ENCODE assay signal across 33 cellular contexts in the genomic region with DNA sequence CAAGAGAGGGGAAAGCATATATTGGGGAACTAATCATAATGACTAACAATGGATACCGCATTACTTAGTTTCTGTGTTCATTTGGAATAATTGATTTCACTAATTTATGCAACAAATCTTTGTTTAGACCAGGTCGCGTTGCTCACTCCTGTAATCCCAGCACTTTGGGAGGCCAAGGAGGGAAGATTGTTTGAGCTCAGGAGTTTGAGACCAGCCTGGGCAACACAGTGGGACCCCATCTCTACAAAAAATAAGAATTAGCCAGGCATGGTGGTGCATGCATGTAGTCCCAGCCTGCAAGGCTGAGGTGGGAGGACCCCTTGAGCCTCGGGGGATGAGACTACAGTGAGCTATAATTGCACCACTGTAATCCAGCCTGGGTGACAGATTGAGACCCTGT.
DNase-seq lines count a peak whose midpoint lies in the region; ATAC-seq and TF ChIP-seq lines count a peak whose summit lies in the region.
"Had no signal": no experiment of that assay in that cellular context is flagged by ENCODE, and none has a peak within 500 bp of the region (broad histone marks: within the 10 kb centered on the region; RNA-seq: fewer than 3 reads in every experiment).

No MANE protein-coding gene starts in this region.

- H2AFZ ChIP-seq in GM23338 = 0 out of 2 replicates have a peak overlapping the region, but pooled peaks have one; percentile 6

- no peak overlapping the region for H3K4me3 ChIP-seq in GM23338
- no peak overlapping the region for H3K4me3 ChIP-seq in sigmoid colon
- H3K4me3 ChIP-seq: A549; BLaER1; BLaER1 treated with 17β-estradiol and CSF1 and Interleukin-3, amounts not matched to agents 10 nM and 100 nM had no signal

- TF ChIP-seq EP300 in sigmoid colon (IDR thresholded peaks at IDR 0.05) = no peak

- intact Hi-C loops in sigmoid colon (cut with DNase I) = no loop called here

- CTCF ChIA-PET in WTC11 (lab: Charles Lee) = no interaction called here

- TF ChIP-seq CTCF in GM23338 (conservative IDR thresholded peaks at IDR 0.05; ENCODE audit: low read depth in 2 of 2) = no peak
- no peak for TF ChIP-seq CTCF in WTC11 (IDR thresholded peaks at IDR 0.05)
- TF ChIP-seq CTCF in sigmoid colon (IDR thresholded peaks at IDR 0.05) = no peak

- H3K36me3 Mint-ChIP-seq in GM23338 (ENCODE audit: low read depth) = peaks cover 7% of the 10 kb centered on the region; the same call in 1 of the 3 replicates
- H3K36me3 Mint-ChIP-seq in WTC11 = no peaks in the 10 kb centered on the region
- H3K36me3 Mint-ChIP-seq: CD14-positive monocyte; CD4-positive, alpha-beta memory T cell; CD4-positive, CD25-positive, alpha-beta regulatory T cell; CD8-positive, alpha-beta T cell had no signal

- H3K4me1 ChIP-seq in GM23338 (ENCODE audit: insufficient read depth) (no peaks in the 10 kb centered on the region), sigmoid colon (no peaks in the 10 kb centered on the region)
- H3K4me1 ChIP-seq: BLaER1, Caco-2 had no signal

- H3K27me3 ChIP-seq in GM23338 (ENCODE audit: insufficient read depth) (no peaks in the 10 kb centered on the region), sigmoid colon (no peaks in the 10 kb centered on the region)
- H3K27me3 ChIP-seq: BE2C; BLaER1; BLaER1 treated with 17β-estradiol and CSF1 and Interleukin-3, amounts not matched to agents 10 nM and 100 nM had no signal

- no peaks in the 10 kb centered on the region for H3F3A ChIP-seq in GM23338 (replicated peaks; ENCODE audit: low read depth)

- WGBS in sigmoid colon, 2 donors = 85 to 90% methylated on average over 4 of the region's 4 CpGs

- no peaks in the 10 kb centered on the region for H3K9me3 ChIP-seq in sigmoid colon
- H3K9me3 ChIP-seq: A549, BE2C, BLaER1, Caco-2 had no signal

- no peaks in the 10 kb centered on the region for H3K27me3 Mint-ChIP-seq in GM23338 (ENCODE audit: insufficient read depth, low read depth, poor library complexity)
- no peaks in the 10 kb centered on the region for H3K27me3 Mint-ChIP-seq in WTC11 (ENCODE audit: low read depth)
- H3K27me3 Mint-ChIP-seq: B cell; CD4-positive, alpha-beta memory T cell; CD4-positive, alpha-beta T cell; CD8-positive, alpha-beta memory T cell had no signal

- 0 out of 3 replicates have a peak, but pooled peaks cover 4% of the 10 kb centered on the region for H3K9me3 Mint-ChIP-seq in GM23338
- peaks cover 7% of the 10 kb centered on the region; the same call in 1 of the 2 replicates for H3K9me3 Mint-ChIP-seq in WTC11
- H3K9me3 Mint-ChIP-seq: CD4-positive, alpha-beta memory T cell; CD8-positive, alpha-beta memory T cell; CD8-positive, alpha-beta T cell had no signal

- peak; percentile 7 for DNase-seq in NCI-H2171 (lab: John Stamatoyannopoulos, UW)
- DNase-seq in NCI-H2171 treated with DMSO at 0.1 percent for 48 hours (lab: John Stamatoyannopoulos, UW) = no peak
- no peak for DNase-seq in GM23338 (ENCODE audit: low spot score)
- no peak for DNase-seq in WTC11 (ENCODE audit: low spot score)
- no peak for DNase-seq in sigmoid colon
- DNase-seq: 8988T; ACHN; AML-193; BE2C; C1 segment of cervical spinal cord; Caco-2; Calu3; CD4-positive, alpha-beta memory T cell; CD4-positive, alpha-beta T cell; CD4-positive, CD25-positive, alpha-beta regulatory T cell; CD8-positive, alpha-beta memory T cell; CD8-positive, alpha-beta T cell; COR-L47; DMS 273 treated with DMSO at 0.1 percent for 48 hours; DMS153; DMS53; DMS79; DMS79 treated with DMSO at 0.1 percent for 48 hours; DND-41; EL had no signal

- H3K4me3 Mint-ChIP-seq in GM23338 = no peak overlapping the region
- no peak overlapping the region for H3K4me3 Mint-ChIP-seq in WTC11
- H3K4me3 Mint-ChIP-seq: B cell; CD14-positive monocyte; CD4-positive, alpha-beta memory T cell; CD4-positive, alpha-beta T cell; CD4-positive, CD25-positive, alpha-beta regulatory T cell; CD8-positive, alpha-beta memory T cell; CD8-positive, alpha-beta T cell had no signal

- H3K9me2 ChIP-seq in GM23338 (ENCODE audit: insufficient read depth) = no peaks in the 10 kb centered on the region

- H3K27ac ChIP-seq in GM23338 (ENCODE audit: low read depth) (no peak overlapping the region), sigmoid colon (no peak overlapping the region)
- H3K27ac ChIP-seq: 22Rv1; A549; BLaER1; BLaER1 treated with 17β-estradiol and CSF1 and Interleukin-3, amounts not matched to agents 10 nM and 100 nM; C4-2B had no signal

- no peak for ATAC-seq in GM23338
- ATAC-seq in WTC11 = no peak
- no peak for ATAC-seq in HG03342 (IDR thresholded peaks at IDR 0.05; ENCODE audit: unreplicated experiment)
- ATAC-seq: A549; CD8-positive, alpha-beta T cell had no signal

- H3K4me2 ChIP-seq in GM23338 = no peak overlapping the region
- H3K4me2 ChIP-seq: A549; BLaER1; BLaER1 treated with 17β-estradiol and CSF1 and Interleukin-3, amounts not matched to agents 10 nM and 100 nM had no signal

- peaks cover 7% of the 10 kb centered on the region for H3K4me1 Mint-ChIP-seq in GM23338
- H3K4me1 Mint-ChIP-seq in WTC11 = peaks cover 18% of the 10 kb centered on the region

- H4K20me1 ChIP-seq in GM23338 (replicated peaks; ENCODE audit: insufficient read depth) = no peaks in the 10 kb centered on the region
- H4K20me1 ChIP-seq: BLaER1; BLaER1 treated with 17β-estradiol and CSF1 and Interleukin-3, amounts not matched to agents 10 nM and 100 nM had no signal

- H3K79me2 ChIP-seq in GM23338 (replicated peaks; ENCODE audit: insufficient read depth) = no peaks in the 10 kb centered on the region

- H3K27ac Mint-ChIP-seq in GM23338 = peak overlapping the region; percentile 44; the same call in 1 of the 2 replicates
- peak overlapping the region; percentile 53; the same call in 1 of the 2 replicates for H3K27ac Mint-ChIP-seq in WTC11
- H3K27ac Mint-ChIP-seq: B cell; CD14-positive monocyte; CD4-positive, alpha-beta memory T cell; CD4-positive, alpha-beta T cell; CD8-positive, alpha-beta memory T cell; CD8-positive, alpha-beta T cell had no signal

- no peak for TF ChIP-seq POLR2A in sigmoid colon (IDR thresholded peaks at IDR 0.05)

- no peaks in the 10 kb centered on the region for H3K36me3 ChIP-seq in GM23338 (ENCODE audit: insufficient read depth)
- no peaks in the 10 kb centered on the region for H3K36me3 ChIP-seq in sigmoid colon
- H3K36me3 ChIP-seq: BE2C; BLaER1; BLaER1 treated with 17β-estradiol and CSF1 and Interleukin-3, amounts not matched to agents 10 nM and 100 nM had no signal

- POLR2A ChIA-PET in WTC11 (lab: Charles Lee) = no interaction called here

TF ChIP-seq in GM23338, 12 proteins besides CTCF, POLR2A, EP300 and RAD21 (continues in another document):
- no peak for TF ChIP-seq JUNB (IDR thresholded peaks at IDR 0.05; ENCODE audit: unreplicated experiment)
- no peak for TF ChIP-seq STAT1 (IDR thresholded peaks at IDR 0.05; ENCODE audit: unreplicated experiment)
- TF ChIP-seq NANOG (IDR thresholded peaks at IDR 0.05; ENCODE audit: borderline replicate concordance) = no peak
- no peak for TF ChIP-seq ZNF114 (CRISPR knock-in tag; IDR thresholded peaks at IDR 0.05)
- TF ChIP-seq POLR2AphosphoS5 (IDR thresholded peaks at IDR 0.05; ENCODE audit: low read depth) = no peak
- no peak for TF ChIP-seq EZH2phosphoT487 (IDR thresholded peaks at IDR 0.05; ENCODE audit: unreplicated experiment)
- no peak for TF ChIP-seq CREB1 (CRISPR knock-in tag; IDR thresholded peaks at IDR 0.05; ENCODE audit: low read depth)
- TF ChIP-seq ZNF331 (CRISPR knock-in tag; IDR thresholded peaks at IDR 0.05; ENCODE audit: low read depth) = no peak

TF ChIP-seq in WTC11, 78 proteins besides CTCF, POLR2A, EP300 and RAD21:
- TF ChIP-seq ZNF416 (CRISPR knock-in tag; IDR thresholded peaks at IDR 0.05) (no peak), ZNF121 (CRISPR knock-in tag; IDR thresholded peaks at IDR 0.05) (peak; percentile 94)
